Comparison of ENCODE assay signal across 25 cellular contexts in the genomic region with DNA sequence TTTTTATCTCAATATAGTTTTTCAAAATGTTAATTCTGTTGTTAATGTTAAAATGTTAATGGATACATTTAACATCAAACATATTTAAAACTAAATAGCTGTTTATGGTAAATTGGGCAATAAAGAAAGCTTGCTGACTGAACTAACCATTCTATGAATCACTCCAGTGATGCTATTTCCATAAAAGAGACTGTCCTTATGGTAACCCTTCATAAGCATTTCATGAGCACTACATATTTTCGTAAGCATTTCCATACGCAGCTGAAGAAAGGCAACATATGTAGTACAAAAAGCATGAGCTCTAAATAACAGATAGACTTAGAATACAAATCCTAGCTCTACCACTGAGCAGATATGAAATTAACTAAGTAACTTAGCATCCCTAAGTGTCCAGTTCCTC.
"Had no signal": no experiment of that assay in that cellular context is flagged by ENCODE, and none has a peak within 500 bp of the region (broad histone marks: within the 10 kb centered on the region; RNA-seq: fewer than 3 reads in every experiment).

No MANE protein-coding gene starts in this region.

- H3K4me1 ChIP-seq: gastrocnemius medialis, heart left ventricle, left ventricle myocardium inferior, neural progenitor cell, psoas muscle, stomach, vagina had no signal

- H3K36me3 ChIP-seq: gastrocnemius medialis, heart left ventricle, left ventricle myocardium inferior, neural progenitor cell, stomach, vagina had no signal

- ATAC-seq: activated CD8-positive, alpha-beta T cell treated with anti-CD3 and anti-CD28 coated beads for 36 hours; activated T-helper 17 cell treated with anti-CD3 and anti-CD28 coated beads, Interleukin-2, amount 50 U/mL, for 72 hours; gastrocnemius medialis; heart left ventricle; mucosa of descending colon; psoas muscle; right cardiac atrium; stimulated activated effector memory CD8-positive, alpha-beta T cell treated with anti-CD3 and anti-CD28 coated beads, Interleukin-12 subunit alpha, Interleukin-12 subunit beta, amount 100 ng/mL, for 72 hours had no signal

- H3K4me3 ChIP-seq: gastrocnemius medialis, heart left ventricle, left ventricle myocardium inferior, mucosa of descending colon, neural progenitor cell, psoas muscle, stomach, vagina had no signal

- H3K4me2 ChIP-seq: neural progenitor cell had no signal

- H3K9me3 ChIP-seq: gastrocnemius medialis, heart left ventricle, left ventricle myocardium inferior, mucosa of descending colon, psoas muscle, stomach, vagina had no signal

- H3K9ac ChIP-seq: neural progenitor cell had no signal

- DNase-seq: activated CD4-positive, alpha-beta T cell treated with anti-CD3 and anti-CD28 coated beads, Interleukin-2, amount 10 ng/mL, durations not matched to agents 24 days and 14 days; activated CD4-positive, CD25-positive, alpha-beta regulatory T cell; activated CD8-positive, alpha-beta T cell treated with anti-CD3 and anti-CD28 coated beads for 36 hours; activated naive CD4-positive, alpha-beta T cell; activated naive CD8-positive, alpha-beta T cell treated with anti-CD3 and anti-CD28 coated beads for 36 hours; activated T-cell treated with anti-CD3 and anti-CD28 coated beads, Interleukin-2, amount 50 U/mL, for 1 hour; cortex of kidney; effector CD4-positive, alpha-beta T cell; gastrocnemius medialis; heart left ventricle; kidney glomerular epithelial cell; left ventricle myocardium inferior; mucosa of descending colon; naive B cell; psoas muscle; right cardiac atrium; stimulated activated CD4-positive, alpha-beta T cell treated with anti-CD3 and anti-CD28 coated beads, Interleukin-4, amount 100 ng/mL, for 24 hours; stomach; T-helper 1 cell; T1000; trophoblast cell had no signal

- H3K27me3 ChIP-seq: gastrocnemius medialis, heart left ventricle, neural progenitor cell, stomach, vagina had no signal

- H2AFZ ChIP-seq: neural progenitor cell had no signal

- H3K27ac ChIP-seq: gastrocnemius medialis, heart left ventricle, left ventricle myocardium inferior, neural progenitor cell, psoas muscle, stomach, vagina had no signal
